In genomic region chr3:37257581-37257980, GRCh38 we compare ENCODE assay signal across 21 cellular contexts. TPM values are rescaled to one million over a fixed set of nuclear protein-coding genes. Genes with fewer than 3 reads are reported as not detected.
DNase-seq lines count a peak whose midpoint lies in the region; ATAC-seq, FAIRE-seq and TF ChIP-seq lines count a peak whose summit lies in the region.
"Had no signal": no experiment of that assay in that cellular context is flagged by ENCODE, and none has a peak within 500 bp of the region (broad histone marks: within the 10 kb centered on the region; RNA-seq: fewer than 3 reads in every experiment).

No MANE protein-coding gene starts in this region.

- peaks cover 22% of the 10 kb centered on the region for H4K20me1 ChIP-seq in PC-9 (ENCODE audit: insufficient read depth)

- peaks cover 36% of the 10 kb centered on the region for H3K4me1 Mint-ChIP-seq in activated CD8-positive, alpha-beta T cell treated with anti-CD3 and anti-CD28 coated beads for 36 hours (ENCODE audit: low read depth)
- peaks cover 8% of the 10 kb centered on the region for H3K4me1 Mint-ChIP-seq in activated CD8-positive, alpha-beta T cell treated with anti-CD3 and anti-CD28 coated beads, Interleukin-2, amount 10 ng/mL, durations not matched to agents 7 days and 5 days (ENCODE audit: low read depth)
- H3K4me1 Mint-ChIP-seq in effector memory CD8-positive, alpha-beta T cell (ENCODE audit: low read depth in 2 of 2) = peaks cover 39 to 59% of the 10 kb centered on the region in 2 donors

- H3K36me3 Mint-ChIP-seq in activated CD8-positive, alpha-beta T cell treated with anti-CD3 and anti-CD28 coated beads for 36 hours (ENCODE audit: low read depth) = peaks cover 30% of the 10 kb centered on the region
- peaks cover 30% of the 10 kb centered on the region for H3K36me3 Mint-ChIP-seq in activated CD8-positive, alpha-beta T cell treated with anti-CD3 and anti-CD28 coated beads, Interleukin-2, amount 10 ng/mL, durations not matched to agents 7 days and 5 days (ENCODE audit: low read depth)
- peaks cover 48% of the 10 kb centered on the region for H3K36me3 Mint-ChIP-seq in effector memory CD8-positive, alpha-beta T cell (ENCODE audit: insufficient read depth)

- POLR2A ChIA-PET in activated CD8-positive, alpha-beta T cell treated with anti-CD3 and anti-CD28 coated beads for 36 hours (lab: Charles Lee) = no interaction called here
- POLR2A ChIA-PET in activated CD8-positive, alpha-beta T cell treated with anti-CD3 and anti-CD28 coated beads, Interleukin-2, amount 10 ng/mL, durations not matched to agents 7 days and 5 days (lab: Charles Lee) = no interaction called here
- POLR2A ChIA-PET in PC-9 (lab: Charles Lee; ENCODE audit: unreplicated experiment) = no interaction called here

- no peaks in the 10 kb centered on the region for H3K9me3 Mint-ChIP-seq in activated CD8-positive, alpha-beta T cell treated with anti-CD3 and anti-CD28 coated beads for 36 hours
- no peaks in the 10 kb centered on the region for H3K9me3 Mint-ChIP-seq in activated CD8-positive, alpha-beta T cell treated with anti-CD3 and anti-CD28 coated beads, Interleukin-2, amount 10 ng/mL, durations not matched to agents 7 days and 5 days (ENCODE audit: insufficient read depth)
- no peaks in the 10 kb centered on the region for H3K9me3 Mint-ChIP-seq in effector memory CD8-positive, alpha-beta T cell
- H3K9me3 Mint-ChIP-seq: CD14-positive monocyte had no signal

- TF ChIP-seq POLR2A in uterus (IDR thresholded peaks at IDR 0.05) = no peak

- no peak for DNase-seq in activated CD8-positive, alpha-beta T cell treated with anti-CD3 and anti-CD28 coated beads for 36 hours
- DNase-seq in activated CD8-positive, alpha-beta T cell treated with anti-CD3 and anti-CD28 coated beads, Interleukin-2, amount 10 ng/mL, durations not matched to agents 7 days and 5 days = no peak
- no peak for DNase-seq in RCC 7860 (ENCODE audit: low spot score)
- DNase-seq in effector memory CD8-positive, alpha-beta T cell = no peak
- no peak for DNase-seq in psoas muscle
- DNase-seq in PC-9 = no peak
- no peak for DNase-seq in brain microvascular endothelial cell
- no peak for DNase-seq in uterus
- DNase-seq: COR-L47, DMS 273 treated with DMSO at 0.1 percent for 48 hours, DND-41, H7, NCI-H1417, NCI-H1930, NCI-H345, NCI-H524 treated with DMSO at 0.1 percent for 48 hours, PC-3, SJCRH30 had no signal

- intact Hi-C loops in activated CD8-positive, alpha-beta T cell treated with anti-CD3 and anti-CD28 coated beads for 36 hours (cut with micrococcal nuclease) = no loop called here
- intact Hi-C loops in psoas muscle (cut with DNase I) = no loop called here
- intact Hi-C loops in PC-9 (cut with micrococcal nuclease; ENCODE audit: unreplicated experiment) = no loop called here
- intact Hi-C loops in uterus (cut with DNase I; ENCODE audit: low total_unique reads) = no loop called here

- H3K27ac Mint-ChIP-seq in activated CD8-positive, alpha-beta T cell treated with anti-CD3 and anti-CD28 coated beads for 36 hours = peak overlapping the region; percentile 36
- no peak overlapping the region for H3K27ac Mint-ChIP-seq in activated CD8-positive, alpha-beta T cell treated with anti-CD3 and anti-CD28 coated beads, Interleukin-2, amount 10 ng/mL, durations not matched to agents 7 days and 5 days
- peak overlapping the region; percentile 13 to 64 for H3K27ac Mint-ChIP-seq in effector memory CD8-positive, alpha-beta T cell

- no peak for TF ChIP-seq CTCF in activated CD8-positive, alpha-beta T cell treated with anti-CD3 and anti-CD28 coated beads for 36 hours (IDR thresholded peaks at IDR 0.05)
- TF ChIP-seq CTCF in psoas muscle (IDR thresholded peaks at IDR 0.05) (no peak), PC-9 (conservative IDR thresholded peaks at IDR 0.05) (no peak), brain microvascular endothelial cell (IDR thresholded peaks at IDR 0.05; ENCODE audit: low read depth, low read length, missing control alignments) (no peak), uterus (IDR thresholded peaks at IDR 0.05) (no peak)

- no peak overlapping the region for H3K4me3 Mint-ChIP-seq in activated CD8-positive, alpha-beta T cell treated with anti-CD3 and anti-CD28 coated beads for 36 hours
- no peak overlapping the region for H3K4me3 Mint-ChIP-seq in activated CD8-positive, alpha-beta T cell treated with anti-CD3 and anti-CD28 coated beads, Interleukin-2, amount 10 ng/mL, durations not matched to agents 7 days and 5 days
- H3K4me3 Mint-ChIP-seq in effector memory CD8-positive, alpha-beta T cell = no peak overlapping the region
- H3K4me3 Mint-ChIP-seq: CD14-positive monocyte had no signal

- no peaks in the 10 kb centered on the region for H3K9me2 ChIP-seq in PC-9 (ENCODE audit: insufficient read depth)

- H3K27me3 Mint-ChIP-seq in activated CD8-positive, alpha-beta T cell treated with anti-CD3 and anti-CD28 coated beads for 36 hours = no peaks in the 10 kb centered on the region
- no peaks in the 10 kb centered on the region for H3K27me3 Mint-ChIP-seq in activated CD8-positive, alpha-beta T cell treated with anti-CD3 and anti-CD28 coated beads, Interleukin-2, amount 10 ng/mL, durations not matched to agents 7 days and 5 days (ENCODE audit: low read depth)
- H3K27me3 Mint-ChIP-seq in effector memory CD8-positive, alpha-beta T cell = no peaks in the 10 kb centered on the region

- no peak overlapping the region for H3K4me2 ChIP-seq in PC-9

- no TSS peak for BruUV-seq in PC-9 (replicated peaks; lab: Mats Ljungman, UMichigan)

- no peaks in the 10 kb centered on the region for H3K9me3 ChIP-seq in psoas muscle
- no peaks in the 10 kb centered on the region for H3K9me3 ChIP-seq in PC-9 (ENCODE audit: insufficient read depth, low read depth)
- H3K9me3 ChIP-seq in uterus = no peaks in the 10 kb centered on the region
- H3K9me3 ChIP-seq: SJCRH30 had no signal

- ATAC-seq in activated CD8-positive, alpha-beta T cell treated with anti-CD3 and anti-CD28 coated beads for 36 hours = no peak
- ATAC-seq in activated CD8-positive, alpha-beta T cell treated with anti-CD3 and anti-CD28 coated beads, Interleukin-2, amount 10 ng/mL, durations not matched to agents 7 days and 5 days = no peak
- ATAC-seq in effector memory CD8-positive, alpha-beta T cell (replicated peaks) = no peak
- ATAC-seq in psoas muscle = no peak
- ATAC-seq: PC-3 had no signal

- H3K27ac ChIP-seq in psoas muscle (peak overlapping the region; percentile 32), PC-9 (no peak overlapping the region), brain microvascular endothelial cell (no peak overlapping the region), uterus (no peak overlapping the region)
- H3K27ac ChIP-seq: 22Rv1, HL-60, SJCRH30 had no signal

- H3K36me3 ChIP-seq in psoas muscle (ENCODE audit: insufficient read depth in 1 of 2, low read depth in 1 of 2) = peaks cover 0 to 34% of the 10 kb centered on the region in 2 donors
- peaks cover 7% of the 10 kb centered on the region; the same call in 1 of the 2 replicates for H3K36me3 ChIP-seq in PC-9 (ENCODE audit: low read depth)
- H3K36me3 ChIP-seq in brain microvascular endothelial cell (replicated peaks) = no peaks in the 10 kb centered on the region
- no peaks in the 10 kb centered on the region for H3K36me3 ChIP-seq in uterus
- H3K36me3 ChIP-seq: SJCRH30 had no signal

- H3K79me2 ChIP-seq in PC-9 (ENCODE audit: low read depth) = peaks cover 64% of the 10 kb centered on the region

- in situ Hi-C loops in brain microvascular endothelial cell (cut with HindIII; ENCODE audit: low pct_ligation_motif_present, low sequenced_read_pairs) = no loop called here

- H3K4me1 ChIP-seq in psoas muscle (peaks cover 42% of the 10 kb centered on the region), PC-9 (replicated peaks; ENCODE audit: insufficient read depth) (no peaks in the 10 kb centered on the region), uterus (peaks cover 0 to 4% of the 10 kb centered on the region in 2 donors)
- H3K4me1 ChIP-seq: SJCRH30 had no signal

- CTCF ChIA-PET in activated CD8-positive, alpha-beta T cell treated with anti-CD3 and anti-CD28 coated beads for 36 hours (lab: Charles Lee) = interaction anchor here (1.8 kb wide), 1 partner anchor 13 kb away, joined by 6 read pairs; no protein-coding TSS in a partner anchor
- CTCF ChIA-PET in activated CD8-positive, alpha-beta T cell treated with anti-CD3 and anti-CD28 coated beads, Interleukin-2, amount 10 ng/mL, durations not matched to agents 7 days and 5 days (lab: Charles Lee) = interaction anchor here (0.8 kb wide), 1 partner anchor 13 kb away, joined by 4 read pairs; no protein-coding TSS in a partner anchor
- CTCF ChIA-PET in PC-9 (lab: Charles Lee) = no interaction called here

- no peaks in the 10 kb centered on the region for H3K27me3 ChIP-seq in psoas muscle (ENCODE audit: insufficient read depth in 3 of 3, low read length in 2 of 3)
- H3K27me3 ChIP-seq in PC-9 (ENCODE audit: insufficient read depth, low read depth) = no peaks in the 10 kb centered on the region
- H3K27me3 ChIP-seq in brain microvascular endothelial cell (replicated peaks) = no peaks in the 10 kb centered on the region
- no peaks in the 10 kb centered on the region for H3K27me3 ChIP-seq in uterus
- H3K27me3 ChIP-seq: SJCRH30 had no signal

- no peaks in the 10 kb centered on the region for H3F3A ChIP-seq in PC-9 (ENCODE audit: insufficient read depth, low read depth)

- no peak overlapping the region for H2AFZ ChIP-seq in PC-9

- peak; percentile 80 for FAIRE-seq in RCC 7860 (lab: Jason Lieb, UNC)

- H3K4me3 ChIP-seq in psoas muscle (no peak overlapping the region), PC-9 (no peak overlapping the region), brain microvascular endothelial cell (ENCODE audit: low read depth, low read length) (no peak overlapping the region), uterus (no peak overlapping the region)
- H3K4me3 ChIP-seq: SJCRH30 had no signal

RNA-seq across cellular contexts. Expression of gene GOLGA4, which starts 14.5 kb away (rescaled TPM):
- 10 to 100 TPM; 33.1 to 33.9 TPM for total RNA-seq in activated CD8-positive, alpha-beta T cell treated with anti-CD3 and anti-CD28 coated beads for 36 hours
- 10 to 100 TPM; 32.3 to 36.5 TPM for total RNA-seq in activated CD8-positive, alpha-beta T cell treated with anti-CD3 and anti-CD28 coated beads, Interleukin-2, amount 10 ng/mL, durations not matched to agents 7 days and 5 days
- 100 to 1,000 TPM; 149 to 315 (median 218) TPM for total RNA-seq in psoas muscle
- polyA plus RNA-seq in psoas muscle = 100 to 1,000 TPM in 1 of 3 donors, 10 to 100 TPM in 2; 68.8 to 228 (median 99.0) TPM
- 77.4 and 77.7 TPM in 2 replicates for total RNA-seq in PC-9 (2021)
- 10 to 100 TPM; 34.3 to 80.9 (median 67.1) TPM for total RNA-seq in uterus
